8 cellular contexts compared by ENCODE assay signal in the genomic region with DNA sequence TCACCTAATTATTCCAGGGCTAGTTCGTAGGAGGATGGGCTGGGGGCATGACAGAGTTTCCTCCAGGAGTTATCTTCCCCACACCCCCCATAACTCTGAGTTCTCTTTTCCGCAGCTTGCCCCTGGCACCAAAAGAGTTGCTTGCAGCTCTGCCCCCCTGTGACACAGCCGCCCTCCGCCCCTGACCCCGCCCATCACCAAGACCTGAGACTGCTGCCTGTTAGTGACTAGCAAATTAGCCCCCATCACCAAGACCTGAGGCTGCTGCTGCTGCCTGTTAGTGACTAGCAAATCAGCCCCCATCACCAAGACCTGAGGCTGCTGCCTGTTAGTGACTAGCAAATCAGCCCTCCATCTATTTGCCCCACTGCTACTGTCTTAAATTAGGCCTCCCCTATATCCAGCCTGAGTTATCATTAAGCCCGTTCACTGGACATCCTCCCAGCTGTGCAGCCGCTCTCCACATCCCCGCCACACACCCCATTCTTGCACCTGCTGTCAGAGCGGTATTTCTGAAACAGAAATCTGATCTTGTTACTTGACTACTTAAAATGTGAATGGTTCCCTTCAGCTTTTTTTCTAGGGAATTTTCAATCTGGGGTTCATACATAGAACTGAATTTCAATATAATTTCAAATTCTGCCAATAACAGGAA. TPM values are rescaled to one million over a fixed set of nuclear protein-coding genes. Genes with fewer than 3 reads are reported as not detected.
DNase-seq lines count a peak whose midpoint lies in the region; ATAC-seq and TF ChIP-seq lines count a peak whose summit lies in the region.

No MANE protein-coding gene starts in this region.

- H3K4me3 ChIP-seq in Caco-2 (ENCODE audit: low read depth, low read length) (no peak overlapping the region), SJCRH30 (no peak overlapping the region), foreskin fibroblast (ENCODE audit: low read depth in 1 of 2, low read length in 2 of 2) (no peak overlapping the region)

- CTCF ChIA-PET in Caco-2 (lab: Charles Lee) = no interaction called here

- no peak overlapping the region for H3K27ac ChIP-seq in SJCRH30

- H3K4me1 ChIP-seq in Caco-2 (0 out of 2 replicates have a peak, but pooled peaks cover 5% of the 10 kb centered on the region), SJCRH30 (peaks cover 12% of the 10 kb centered on the region)

- BruUV-seq in Caco-2 (replicated peaks; lab: Mats Ljungman, UMichigan) = no TSS peak

- H3K27ac Mint-ChIP-seq in Caco-2 (ENCODE audit: unreplicated experiment) = peak overlapping the region; percentile 24
- peak overlapping the region; percentile 87 for H3K27ac Mint-ChIP-seq in activated naive CD8-positive, alpha-beta T cell treated with anti-CD3 and anti-CD28 coated beads, Interleukin-2, amount 50 U/mL, for 24 hours
- H3K27ac Mint-ChIP-seq in memory B cell = peak overlapping the region; percentile 60

- H3K27me3 ChIP-seq in Caco-2 (replicated peaks; ENCODE audit: control insufficient read depth, insufficient read depth, low read length) = no peaks in the 10 kb centered on the region
- H3K27me3 ChIP-seq in SJCRH30 = no peaks in the 10 kb centered on the region

- ATAC-seq in activated naive CD8-positive, alpha-beta T cell treated with anti-CD3 and anti-CD28 coated beads, Interleukin-2, amount 50 U/mL, for 24 hours = no peak
- ATAC-seq in memory B cell (ENCODE audit: low read depth) (no peak), GM18873 (IDR thresholded peaks at IDR 0.05; ENCODE audit: low FRiP score, unreplicated experiment) (no peak)

- H3K4me1 Mint-ChIP-seq in Caco-2 (ENCODE audit: low read depth, unreplicated experiment) (peaks cover 19% of the 10 kb centered on the region), memory B cell (peaks cover 26% of the 10 kb centered on the region)
- peaks cover 33% of the 10 kb centered on the region for H3K4me1 Mint-ChIP-seq in activated naive CD8-positive, alpha-beta T cell treated with anti-CD3 and anti-CD28 coated beads, Interleukin-2, amount 50 U/mL, for 24 hours

- no peaks in the 10 kb centered on the region for H3K9me3 Mint-ChIP-seq in Caco-2 (ENCODE audit: unreplicated experiment)
- H3K9me3 Mint-ChIP-seq in activated naive CD8-positive, alpha-beta T cell treated with anti-CD3 and anti-CD28 coated beads, Interleukin-2, amount 50 U/mL, for 24 hours = no peaks in the 10 kb centered on the region
- H3K9me3 Mint-ChIP-seq in memory B cell = no peaks in the 10 kb centered on the region

- peak overlapping the region; percentile 95 for H3K4me3 Mint-ChIP-seq in Caco-2 (ENCODE audit: unreplicated experiment)
- peak overlapping the region; percentile 90 for H3K4me3 Mint-ChIP-seq in activated naive CD8-positive, alpha-beta T cell treated with anti-CD3 and anti-CD28 coated beads, Interleukin-2, amount 50 U/mL, for 24 hours
- peak overlapping the region; percentile 98 for H3K4me3 Mint-ChIP-seq in memory B cell

- no peak for TF ChIP-seq CTCF in Caco-2 (IDR thresholded peaks at IDR 0.05; ENCODE audit: insufficient read depth in 1 of 2, low read depth in 1 of 2, low read length in 1 of 2, severe bottlenecking in 1 of 2, unreplicated experiment in 1 of 2)
- no peak for TF ChIP-seq CTCF in foreskin fibroblast (IDR thresholded peaks at IDR 0.05; ENCODE audit: low read depth, low read length)

- H3K27me3 Mint-ChIP-seq in Caco-2 (ENCODE audit: insufficient read depth, unreplicated experiment) (no peaks in the 10 kb centered on the region), memory B cell (no peaks in the 10 kb centered on the region)
- no peaks in the 10 kb centered on the region for H3K27me3 Mint-ChIP-seq in activated naive CD8-positive, alpha-beta T cell treated with anti-CD3 and anti-CD28 coated beads, Interleukin-2, amount 50 U/mL, for 24 hours

- DNase-seq in Caco-2 (no peak), SJCRH30 (peak; percentile 52 to 68), memory B cell (ENCODE audit: low spot score in 2 of 2) (peak; percentile 29 to 36), NCI-H2196 (lab: John Stamatoyannopoulos, UW; ENCODE audit: unreplicated experiment) (no peak), foreskin fibroblast (no peak)
- peak; percentile 58 for DNase-seq in activated naive CD8-positive, alpha-beta T cell treated with anti-CD3 and anti-CD28 coated beads, Interleukin-2, amount 50 U/mL, for 24 hours
- peak; percentile 41 for DNase-seq in stimulated activated naive CD4-positive, alpha-beta T cell treated with Interleukin-2 at 50 U/mL for 16 hours (lab: John Stamatoyannopoulos, UW)

- H3K9me3 ChIP-seq in Caco-2 = no peaks in the 10 kb centered on the region
- no peaks in the 10 kb centered on the region for H3K9me3 ChIP-seq in SJCRH30 (replicated peaks)

- intact Hi-C loops in Caco-2 (cut with micrococcal nuclease; ENCODE audit: unreplicated experiment) = no loop called here

- POLR2A ChIA-PET in Caco-2 (lab: Charles Lee) = no interaction called here

- H3K36me3 ChIP-seq in Caco-2 (ENCODE audit: control insufficient read depth, insufficient read depth, low read length) (no peaks in the 10 kb centered on the region), SJCRH30 (no peaks in the 10 kb centered on the region)

- H3K36me3 Mint-ChIP-seq in Caco-2 (ENCODE audit: insufficient read depth, unreplicated experiment) = peaks cover 6% of the 10 kb centered on the region
- peaks cover 4% of the 10 kb centered on the region for H3K36me3 Mint-ChIP-seq in activated naive CD8-positive, alpha-beta T cell treated with anti-CD3 and anti-CD28 coated beads, Interleukin-2, amount 50 U/mL, for 24 hours (ENCODE audit: low read depth)
- H3K36me3 Mint-ChIP-seq in memory B cell = peaks cover 5% of the 10 kb centered on the region

RNA-seq across cellular contexts. Expression of gene PAPSS1, which starts 1.5 kb away (rescaled TPM):
- total RNA-seq in Caco-2 (2022) = 60.1 and 66.1 TPM in 2 replicates
- 46.5 and 50.0 TPM in 2 replicates for total RNA-seq in SJCRH30 (2014; rRNA removed; shearing (Covaris generic))

Comparison
In these comparisons a context has a peak if more than half of its experiments do, and no peak if none do; other contexts are left out.
1. DNase-seq: peak in SJCRH30 (2 of 2), activated naive CD8-positive, alpha-beta T cell treated with anti-CD3 and anti-CD28 coated beads, Interleukin-2, amount 50 U/mL, for 24 hours (single experiment), memory B cell (2 of 2) and stimulated activated naive CD4-positive, alpha-beta T cell treated with Interleukin-2 at 50 U/mL for 16 hours (single experiment); none in Caco-2 (0 of 2), NCI-H2196 (single experiment) and foreskin fibroblast (0 of 2).
2. H3K27ac Mint-ChIP-seq: peak in every context shown above with its lines; median percentile 87 in activated naive CD8-positive, alpha-beta T cell treated with anti-CD3 and anti-CD28 coated beads, Interleukin-2, amount 50 U/mL, for 24 hours; 60 in memory B cell; 24 in Caco-2.
3. Peak in every context shown above with its lines, with median percentiles within 50 percentile points of each other: H3K4me3 Mint-ChIP-seq.